ENCODE assay signal across 1 cellular context in genomic region chrX:152941328-152942111, GRCh38.
TF ChIP-seq lines count a peak whose summit lies in the region.

No MANE protein-coding gene starts in this region.

TF ChIP-seq in HepG2, 621 proteins besides CTCF, POLR2A, EP300 and RAD21 (continued from another document):
- TF ChIP-seq, protein P1, sequence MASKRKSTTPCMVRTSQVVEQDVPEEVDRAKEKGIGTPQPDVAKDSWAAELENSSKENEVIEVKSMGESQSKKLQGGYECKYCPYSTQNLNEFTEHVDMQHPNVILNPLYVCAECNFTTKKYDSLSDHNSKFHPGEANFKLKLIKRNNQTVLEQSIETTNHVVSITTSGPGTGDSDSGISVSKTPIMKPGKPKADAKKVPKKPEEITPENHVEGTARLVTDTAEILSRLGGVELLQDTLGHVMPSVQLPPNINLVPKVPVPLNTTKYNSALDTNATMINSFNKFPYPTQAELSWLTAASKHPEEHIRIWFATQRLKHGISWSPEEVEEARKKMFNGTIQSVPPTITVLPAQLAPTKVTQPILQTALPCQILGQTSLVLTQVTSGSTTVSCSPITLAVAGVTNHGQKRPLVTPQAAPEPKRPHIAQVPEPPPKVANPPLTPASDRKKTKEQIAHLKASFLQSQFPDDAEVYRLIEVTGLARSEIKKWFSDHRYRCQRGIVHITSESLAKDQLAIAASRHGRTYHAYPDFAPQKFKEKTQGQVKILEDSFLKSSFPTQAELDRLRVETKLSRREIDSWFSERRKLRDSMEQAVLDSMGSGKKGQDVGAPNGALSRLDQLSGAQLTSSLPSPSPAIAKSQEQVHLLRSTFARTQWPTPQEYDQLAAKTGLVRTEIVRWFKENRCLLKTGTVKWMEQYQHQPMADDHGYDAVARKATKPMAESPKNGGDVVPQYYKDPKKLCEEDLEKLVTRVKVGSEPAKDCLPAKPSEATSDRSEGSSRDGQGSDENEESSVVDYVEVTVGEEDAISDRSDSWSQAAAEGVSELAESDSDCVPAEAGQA (IDR thresholded peaks at IDR 0.05; ENCODE audit: low read depth) = peak; percentile 72
- TF ChIP-seq, protein P1 (CRISPR knock-in tag; IDR thresholded peaks at IDR 0.05; ENCODE audit: borderline replicate concordance) = no peak
- no peak for TF ChIP-seq ZNF557 (CRISPR knock-in tag; IDR thresholded peaks at IDR 0.05)
- peak; percentile 65; the same call in 1 of the 2 replicates for TF ChIP-seq SIN3B (IDR thresholded peaks at IDR 0.05; ENCODE audit: low read length)
- no peak for TF ChIP-seq MZF1 (CRISPR knock-in tag; IDR thresholded peaks at IDR 0.05; ENCODE audit: borderline replicate concordance)
- TF ChIP-seq, protein P2, sequence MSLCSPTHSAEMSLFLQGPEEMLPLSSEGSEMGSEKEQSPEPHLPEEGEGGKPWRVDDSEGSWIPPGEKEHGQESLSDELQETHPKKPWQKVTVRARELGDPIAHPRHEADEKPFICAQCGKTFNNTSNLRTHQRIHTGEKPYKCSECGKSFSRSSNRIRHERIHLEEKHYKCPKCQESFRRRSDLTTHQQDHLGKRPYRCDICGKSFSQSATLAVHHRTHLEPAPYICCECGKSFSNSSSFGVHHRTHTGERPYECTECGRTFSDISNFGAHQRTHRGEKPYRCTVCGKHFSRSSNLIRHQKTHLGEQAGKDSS (CRISPR knock-in tag; IDR thresholded peaks at IDR 0.05; ENCODE audit: borderline replicate concordance, low read depth) = no peak
- peak; percentile 46; the same call in 1 of the 2 replicates for TF ChIP-seq TFDP2 (CRISPR knock-in tag; IDR thresholded peaks at IDR 0.05)
- peak; percentile 68; the same call in 1 of the 2 replicates for TF ChIP-seq GABPB1 (CRISPR knock-in tag; IDR thresholded peaks at IDR 0.05)
- TF ChIP-seq CCDC6 (CRISPR knock-in tag; IDR thresholded peaks at IDR 0.05) = no peak
- no peak for TF ChIP-seq ETV6 (CRISPR knock-in tag; conservative IDR thresholded peaks at IDR 0.05)
- 0 out of 2 replicates have a peak, but pooled peaks have one; percentile 29 for TF ChIP-seq HIVEP1 (CRISPR knock-in tag; IDR thresholded peaks at IDR 0.05)
- 0 out of 2 replicates have a peak, but pooled peaks have one; percentile 39 for TF ChIP-seq MXD1 (CRISPR knock-in tag; IDR thresholded peaks at IDR 0.05)
- TF ChIP-seq ZNF501 (CRISPR knock-in tag; IDR thresholded peaks at IDR 0.05) = peak; percentile 66; the same call in 1 of the 2 replicates
- TF ChIP-seq CREB1 (IDR thresholded peaks at IDR 0.05) = no peak
- 0 out of 2 replicates have a peak, but pooled peaks have one; percentile 17 for TF ChIP-seq CREB1 (CRISPR knock-in tag; IDR thresholded peaks at IDR 0.05)
- TF ChIP-seq ESRRA (CRISPR knock-in tag; IDR thresholded peaks at IDR 0.05; ENCODE audit: low read depth) = no peak
- TF ChIP-seq SNAI1 (CRISPR knock-in tag; IDR thresholded peaks at IDR 0.05; ENCODE audit: borderline replicate concordance) = 0 out of 2 replicates have a peak, but pooled peaks have one; percentile 30
TF ChIP-seq in HepG2: peak in this region for 72.
